In genomic region chr3:188817920-188818239, GRCh38 we compare ENCODE assay signal across 17 cellular contexts.
DNase-seq lines count a peak whose midpoint lies in the region; ATAC-seq, FAIRE-seq and TF ChIP-seq lines count a peak whose summit lies in the region.
"Had no signal": no experiment of that assay in that cellular context is flagged by ENCODE, and none has a peak within 500 bp of the region (broad histone marks: within the 10 kb centered on the region; RNA-seq: fewer than 3 reads in every experiment).

No MANE protein-coding gene starts in this region.

- peak overlapping the region; percentile 72 for H3K4me2 ChIP-seq in keratinocyte (ENCODE audit: control insufficient read depth, extremely low read depth, insufficient read depth, low read depth, low read length)

- H3K79me2 ChIP-seq in keratinocyte (ENCODE audit: control insufficient read depth, insufficient read depth, low read length), result no peaks in the 10 kb centered on the region

- no peaks in the 10 kb centered on the region for H3K9me1 ChIP-seq in keratinocyte (ENCODE audit: control insufficient read depth, extremely low read depth, insufficient read depth, low read length)

- H3K9me3 ChIP-seq in cardiac muscle cell (ENCODE audit: low read depth), result no peaks in the 10 kb centered on the region
- no peaks in the 10 kb centered on the region for H3K9me3 ChIP-seq in keratinocyte (ENCODE audit: control insufficient read depth, low read depth, low read length)
- H3K9me3 ChIP-seq in upper lobe of right lung, result no peaks in the 10 kb centered on the region
- H3K9me3 ChIP-seq in tibial artery, result no peaks in the 10 kb centered on the region
- H3K9me3 ChIP-seq: BLaER1 treated with 17β-estradiol and CSF1 and Interleukin-3, amounts not matched to agents 10 nM and 100 nM had no signal

- DNase-seq in cardiac muscle cell (ENCODE audit: low read depth in 1 of 2, low spot score in 1 of 2) (no peak), Right ventricle myocardium superior (no peak), NOMO-1 treated with dmso at 0.1 percent for 144 hours (lab: John Stamatoyannopoulos, UW; ENCODE audit: unreplicated experiment) (peak; percentile 38), keratinocyte (ENCODE audit: low read depth, low spot score) (no peak), upper lobe of right lung (no peak), tibial artery (no peak)
- DNase-seq in stimulated activated naive CD4-positive, alpha-beta T cell (lab: John Stamatoyannopoulos, UW), result no peak
- DNase-seq: HFFc6, NCI-H1092, NCI-H524, OCI-M1, RPMI8226 had no signal

- TF ChIP-seq CTCF in cardiac muscle cell (IDR thresholded peaks at IDR 0.05; ENCODE audit: low read depth, low read length), result no peak
- TF ChIP-seq CTCF in keratinocyte (optimal IDR thresholded peaks at IDR 0.05 in 1 of 3, IDR thresholded peaks at IDR 0.05 in 1 of 3, conservative IDR thresholded peaks at IDR 0.05 in 1 of 3; ENCODE audit: extremely low read depth in 1 of 3, insufficient read depth in 2 of 3, low read length in 3 of 3), result no peak
- TF ChIP-seq CTCF in upper lobe of right lung (IDR thresholded peaks at IDR 0.05), result no peak
- no peak for TF ChIP-seq CTCF in tibial artery (IDR thresholded peaks at IDR 0.05)

- H3K36me3 ChIP-seq in cardiac muscle cell (no peaks in the 10 kb centered on the region), keratinocyte (ENCODE audit: control insufficient read depth in 2 of 2, extremely low read depth in 1 of 2, insufficient read depth in 2 of 2, low read length in 2 of 2) (no peaks in the 10 kb centered on the region), upper lobe of right lung (no peaks in the 10 kb centered on the region), tibial artery (no peaks in the 10 kb centered on the region)
- H3K36me3 ChIP-seq: BLaER1 treated with 17β-estradiol and CSF1 and Interleukin-3, amounts not matched to agents 10 nM and 100 nM had no signal

- H3K27me3 ChIP-seq in cardiac muscle cell (no peaks in the 10 kb centered on the region), keratinocyte (ENCODE audit: control insufficient read depth, extremely low read depth, insufficient read depth, low read length) (no peaks in the 10 kb centered on the region), upper lobe of right lung (no peaks in the 10 kb centered on the region), tibial artery (no peaks in the 10 kb centered on the region)
- H3K27me3 ChIP-seq: BLaER1 treated with 17β-estradiol and CSF1 and Interleukin-3, amounts not matched to agents 10 nM and 100 nM had no signal

- no peak for FAIRE-seq in keratinocyte (lab: Jason Lieb, UNC)
- FAIRE-seq: A204.1, GM12892, H54 had no signal

- ATAC-seq in Right ventricle myocardium superior (ENCODE audit: poor library complexity) (no peak), upper lobe of right lung (peak; percentile 39), HG02852 (IDR thresholded peaks at IDR 0.05; ENCODE audit: unreplicated experiment) (no peak)

- H3K4me3 ChIP-seq in cardiac muscle cell, result no peak overlapping the region
- H3K4me3 ChIP-seq in keratinocyte (ENCODE audit: control insufficient read depth in 2 of 3, extremely low read depth in 1 of 3, insufficient read depth in 2 of 3, low read depth in 1 of 3, low read length in 3 of 3), result no peak overlapping the region
- H3K4me3 ChIP-seq in upper lobe of right lung, result no peak overlapping the region
- H3K4me3 ChIP-seq in tibial artery, result no peak overlapping the region
- H3K4me3 ChIP-seq: BLaER1 treated with 17β-estradiol and CSF1 and Interleukin-3, amounts not matched to agents 10 nM and 100 nM had no signal

- H3K4me1 ChIP-seq in cardiac muscle cell (ENCODE audit: low read depth), result peaks cover 12% of the 10 kb centered on the region
- H3K4me1 ChIP-seq in keratinocyte (ENCODE audit: control insufficient read depth, extremely low read depth, insufficient read depth, low read length), result peaks cover 12% of the 10 kb centered on the region
- peaks cover 24% of the 10 kb centered on the region for H3K4me1 ChIP-seq in upper lobe of right lung
- H3K4me1 ChIP-seq in tibial artery, result peaks cover 0 to 75% (median 16%) of the 10 kb centered on the region in 4 donors

- intact Hi-C loops in Right ventricle myocardium superior (cut with DNase I) (no loop called here), upper lobe of right lung (cut with DNase I) (no loop called here), tibial artery (cut with DNase I; ENCODE audit: low total_unique reads) (no loop called here)

- peak overlapping the region; percentile 49 for H3K27ac ChIP-seq in cardiac muscle cell
- no peak overlapping the region for H3K27ac ChIP-seq in keratinocyte (ENCODE audit: control insufficient read depth, insufficient read depth, low read length)
- H3K27ac ChIP-seq in upper lobe of right lung, result peak overlapping the region; percentile 40
- no peak overlapping the region for H3K27ac ChIP-seq in tibial artery

- H3K9ac ChIP-seq in keratinocyte (ENCODE audit: control insufficient read depth, extremely low read depth, insufficient read depth, low read length), result no peak overlapping the region
- H3K9ac ChIP-seq: BLaER1 treated with 17β-estradiol and CSF1 and Interleukin-3, amounts not matched to agents 10 nM and 100 nM had no signal

- dilution Hi-C loops in keratinocyte (cut with MboI; ENCODE audit: extremely low pct_ligation_motif_present, low sequenced_read_pairs), result no loop called here

- H2AFZ ChIP-seq in keratinocyte (ENCODE audit: control insufficient read depth, low read length), result no peak overlapping the region

- no peaks in the 10 kb centered on the region for H4K20me1 ChIP-seq in keratinocyte (ENCODE audit: control insufficient read depth, extremely low read depth, insufficient read depth, low read length)
- H4K20me1 ChIP-seq: BLaER1 treated with 17β-estradiol and CSF1 and Interleukin-3, amounts not matched to agents 10 nM and 100 nM had no signal

Comparison
In these comparisons a context has a peak if more than half of its experiments do, and no peak if none do; other contexts are left out.
1. H3K27ac ChIP-seq: peak in cardiac muscle cell (single experiment) and upper lobe of right lung (single experiment); none in keratinocyte (single experiment) and tibial artery (0 of 2).